Comparison of ENCODE assay signal across 20 cellular contexts in the genomic region with DNA sequence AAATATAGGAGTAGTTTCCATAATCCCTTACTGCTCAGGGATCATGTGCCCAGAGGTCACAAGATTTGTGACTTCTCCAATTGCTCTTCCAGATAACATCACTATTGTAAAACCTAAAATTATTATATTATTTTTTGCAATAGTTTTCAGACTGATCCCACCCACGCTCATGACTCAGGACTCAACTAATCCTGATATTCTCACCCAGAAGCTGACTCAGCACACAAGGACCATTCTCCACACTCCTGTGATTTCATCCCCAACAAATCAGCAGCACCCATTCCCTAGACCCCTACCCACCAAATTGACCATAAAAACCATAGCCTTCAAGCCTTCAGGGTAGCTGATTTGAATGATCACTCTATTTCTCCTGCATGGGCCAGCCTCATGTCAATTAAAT.
"Had no signal": no experiment of that assay in that cellular context is flagged by ENCODE, and none has a peak within 500 bp of the region (broad histone marks: within the 10 kb centered on the region; RNA-seq: fewer than 3 reads in every experiment).

No MANE protein-coding gene starts in this region.

- H3K27ac ChIP-seq: ascending aorta, esophagus squamous epithelium, lower lobe of right lung, pancreas, spleen, upper lobe of right lung had no signal

- H3K9me3 ChIP-seq: ascending aorta, esophagus squamous epithelium, lower lobe of right lung, pancreas, upper lobe of right lung had no signal

- H3K4me1 ChIP-seq: ascending aorta, esophagus squamous epithelium, lower lobe of right lung, pancreas, spleen, upper lobe of right lung had no signal

- H3K27me3 ChIP-seq: ascending aorta, esophagus squamous epithelium, pancreas, spleen, upper lobe of right lung had no signal

- H3K4me3 ChIP-seq: ascending aorta, esophagus squamous epithelium, lower lobe of right lung, pancreas, spleen, upper lobe of right lung had no signal

- ATAC-seq: left colon; lower lobe of right lung; natural killer cell; pancreas; sciatic nerve; stimulated activated memory B cell treated with anti-CD40 and anti-IgM and Interleukin-4, amounts not matched to agents 10 μg/mL and 1 μg/mL and 100 μg/mL, for 72 hours; upper lobe of right lung had no signal

- DNase-seq: activated CD4-positive, alpha-beta T cell treated with anti-CD3 and anti-CD28 coated beads, Interleukin-2, amount 50 U/mL, for 4 hours; activated naive CD4-positive, alpha-beta T cell; effector memory CD4-positive, alpha-beta T cell; esophagus squamous epithelium; foreskin melanocyte; glutamatergic neuron; hippocampal formation; islet precursor cell; left colon; lower lobe of right lung; natural killer cell; pancreas; spleen; stimulated activated CD4-positive, alpha-beta T cell treated with anti-CD3 and anti-CD28 coated beads, Interleukin-4, amount 100 ng/mL, for 4 hours; SW 1271; T-helper 2 cell; upper lobe of right lung had no signal

- H3K36me3 ChIP-seq: ascending aorta, lower lobe of right lung, pancreas, upper lobe of right lung had no signal
